In the genomic region with DNA sequence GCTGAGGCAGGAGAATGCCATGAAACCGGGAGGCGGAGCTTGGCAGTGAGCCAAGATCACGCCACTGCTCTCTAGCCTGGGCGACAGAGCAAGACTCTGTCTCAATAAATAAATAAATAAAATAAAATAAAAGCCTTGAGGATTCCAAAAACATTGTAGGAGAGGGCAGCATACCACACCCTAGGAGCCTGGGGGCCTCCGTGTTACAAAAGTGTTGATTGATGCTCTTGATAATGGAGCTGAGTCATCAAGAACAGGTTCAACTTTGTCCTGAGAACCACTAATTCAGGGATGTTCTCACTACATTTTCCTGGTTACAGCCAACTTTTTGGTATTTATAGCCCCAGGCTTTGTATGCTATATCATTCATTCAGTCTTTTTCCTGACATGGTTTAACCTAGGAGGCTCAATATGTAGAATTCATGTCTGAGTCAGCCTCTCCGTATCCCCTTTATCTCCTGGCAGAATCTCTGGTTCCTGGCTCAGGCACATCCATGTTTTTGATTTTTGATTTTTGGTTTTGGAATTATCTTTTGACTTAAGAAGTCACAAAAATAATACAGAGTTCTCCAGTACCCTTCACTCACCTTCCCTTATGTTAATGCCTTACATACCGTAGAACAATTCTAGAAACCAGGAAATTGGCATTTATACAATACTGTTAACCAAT, we compare ENCODE assay signal across 13 cellular contexts.
A peak's percentile ranks its signal among the peaks of the same experiment; 100 is the strongest.
DNase-seq lines count a peak whose midpoint lies in the region; ATAC-seq and TF ChIP-seq lines count a peak whose summit lies in the region.
"Had no signal": no experiment of that assay in that cellular context is flagged by ENCODE, and none has a peak within 500 bp of the region (broad histone marks: within the 10 kb centered on the region; RNA-seq: fewer than 3 reads in every experiment).

No MANE protein-coding gene starts in this region.

- no peaks in the 10 kb centered on the region for H3K27me3 ChIP-seq in upper lobe of right lung

- H3K27me3 Mint-ChIP-seq in natural killer cell (ENCODE audit: low read depth in 2 of 2), result no peaks in the 10 kb centered on the region
- no peaks in the 10 kb centered on the region for H3K27me3 Mint-ChIP-seq in natural killer cell treated with Interleukin-12 subunit alpha and Interleukin-12 subunit beta and Interleukin-15 and Interleukin-18, amount 100 ng/mL, for 72 hours
- H3K27me3 Mint-ChIP-seq: activated naive CD4-positive, alpha-beta T cell treated with anti-CD3 and anti-CD28 coated beads, Interleukin-2, amount 10 ng/mL, durations not matched to agents 7 days and 5 days; B cell had no signal

- DNase-seq in natural killer cell (no peak), SK-MEL-5 (ENCODE audit: low read depth, low spot score) (peak; percentile 11), fibroblast of pulmonary artery (ENCODE audit: low read depth) (peak; percentile 69), upper lobe of right lung (no peak), hepatic stellate cell (ENCODE audit: low spot score) (no peak)
- DNase-seq in natural killer cell treated with Interleukin-12 subunit alpha and Interleukin-12 subunit beta and Interleukin-15 and Interleukin-18, amount 100 ng/mL, for 72 hours (ENCODE audit: low spot score), result no peak
- DNase-seq: activated CD4-positive, CD25-positive, alpha-beta regulatory T cell treated with anti-CD3 and anti-CD28 coated beads, Interleukin-2, amount 50 U/mL, for 72 hours; activated naive CD4-positive, alpha-beta T cell treated with anti-CD3 and anti-CD28 coated beads, Interleukin-2, amount 10 ng/mL, durations not matched to agents 7 days and 5 days; NCI-H146; psoas muscle had no signal

- H3K4me1 ChIP-seq in upper lobe of right lung, result no peaks in the 10 kb centered on the region

- H3K4me3 ChIP-seq in fibroblast of pulmonary artery (replicated peaks; ENCODE audit: low read depth, low read length) (no peak overlapping the region), upper lobe of right lung (no peak overlapping the region)
- H3K4me3 ChIP-seq: psoas muscle had no signal

- H3K27ac ChIP-seq in upper lobe of right lung, result no peak overlapping the region
- H3K27ac ChIP-seq: psoas muscle had no signal

- H3K36me3 Mint-ChIP-seq in natural killer cell, result no peaks in the 10 kb centered on the region
- no peaks in the 10 kb centered on the region for H3K36me3 Mint-ChIP-seq in natural killer cell treated with Interleukin-12 subunit alpha and Interleukin-12 subunit beta and Interleukin-15 and Interleukin-18, amount 100 ng/mL, for 72 hours

- intact Hi-C loops in natural killer cell (cut with micrococcal nuclease), result no loop called here
- intact Hi-C loops in upper lobe of right lung (cut with DNase I), result no loop called here

- no peaks in the 10 kb centered on the region for H3K9me3 Mint-ChIP-seq in natural killer cell
- no peaks in the 10 kb centered on the region for H3K9me3 Mint-ChIP-seq in natural killer cell treated with Interleukin-12 subunit alpha and Interleukin-12 subunit beta and Interleukin-15 and Interleukin-18, amount 100 ng/mL, for 72 hours
- H3K9me3 Mint-ChIP-seq: activated naive CD4-positive, alpha-beta T cell treated with anti-CD3 and anti-CD28 coated beads, Interleukin-2, amount 10 ng/mL, durations not matched to agents 7 days and 5 days had no signal

- no peak overlapping the region for H3K4me3 Mint-ChIP-seq in natural killer cell
- no peak overlapping the region for H3K4me3 Mint-ChIP-seq in natural killer cell treated with Interleukin-12 subunit alpha and Interleukin-12 subunit beta and Interleukin-15 and Interleukin-18, amount 100 ng/mL, for 72 hours
- H3K4me3 Mint-ChIP-seq: activated naive CD4-positive, alpha-beta T cell treated with anti-CD3 and anti-CD28 coated beads, Interleukin-2, amount 10 ng/mL, durations not matched to agents 7 days and 5 days; B cell had no signal

- peaks cover 18 to 27% of the 10 kb centered on the region in 2 donors for H3K4me1 Mint-ChIP-seq in natural killer cell
- H3K4me1 Mint-ChIP-seq in natural killer cell treated with Interleukin-12 subunit alpha and Interleukin-12 subunit beta and Interleukin-15 and Interleukin-18, amount 100 ng/mL, for 72 hours (ENCODE audit: low read depth in 2 of 2), result peaks cover 16 to 19% of the 10 kb centered on the region in 2 donors

- TF ChIP-seq CTCF in natural killer cell (IDR thresholded peaks at IDR 0.05) (no peak), fibroblast of pulmonary artery (IDR thresholded peaks at IDR 0.05; ENCODE audit: low read length, missing control alignments) (no peak), upper lobe of right lung (IDR thresholded peaks at IDR 0.05) (no peak)

- ATAC-seq in natural killer cell (no peak), upper lobe of right lung (no peak), HG03354 (IDR thresholded peaks at IDR 0.05; ENCODE audit: poor library complexity, severe bottlenecking, unreplicated experiment) (no peak), GM21360 (IDR thresholded peaks at IDR 0.05; ENCODE audit: unreplicated experiment) (no peak)
- ATAC-seq in natural killer cell treated with Interleukin-12 subunit alpha and Interleukin-12 subunit beta and Interleukin-15 and Interleukin-18, amount 100 ng/mL, for 72 hours, result no peak

- no peaks in the 10 kb centered on the region for H3K9me3 ChIP-seq in upper lobe of right lung
- H3K9me3 ChIP-seq: psoas muscle had no signal

- H3K27ac Mint-ChIP-seq in natural killer cell, result peak overlapping the region; percentile 25 to 39
- no peak overlapping the region for H3K27ac Mint-ChIP-seq in natural killer cell treated with Interleukin-12 subunit alpha and Interleukin-12 subunit beta and Interleukin-15 and Interleukin-18, amount 100 ng/mL, for 72 hours
- H3K27ac Mint-ChIP-seq: activated naive CD4-positive, alpha-beta T cell treated with anti-CD3 and anti-CD28 coated beads, Interleukin-2, amount 10 ng/mL, durations not matched to agents 7 days and 5 days; B cell had no signal

- no peaks in the 10 kb centered on the region for H3K36me3 ChIP-seq in upper lobe of right lung

- in situ Hi-C loops in SK-MEL-5 (cut with HindIII; ENCODE audit: low pct_unique_long_range_greater_than_20kb, low sequenced_read_pairs), result no loop called here

Comparison
In these comparisons a context has a peak if more than half of its experiments do, and no peak if none do; other contexts are left out.
1. H3K27ac Mint-ChIP-seq: peak in natural killer cell (2 of 2); none in natural killer cell treated with Interleukin-12 subunit alpha and Interleukin-12 subunit beta and Interleukin-15 and Interleukin-18, amount 100 ng/mL, for 72 hours (0 of 2).
2. DNase-seq: peak in SK-MEL-5 (single experiment) and fibroblast of pulmonary artery (single experiment); none in natural killer cell (single experiment), natural killer cell treated with Interleukin-12 subunit alpha and Interleukin-12 subunit beta and Interleukin-15 and Interleukin-18, amount 100 ng/mL, for 72 hours (single experiment), upper lobe of right lung (single experiment) and hepatic stellate cell (single experiment).